Comparison of ENCODE assay signal across 28 cellular contexts in the genomic region with DNA sequence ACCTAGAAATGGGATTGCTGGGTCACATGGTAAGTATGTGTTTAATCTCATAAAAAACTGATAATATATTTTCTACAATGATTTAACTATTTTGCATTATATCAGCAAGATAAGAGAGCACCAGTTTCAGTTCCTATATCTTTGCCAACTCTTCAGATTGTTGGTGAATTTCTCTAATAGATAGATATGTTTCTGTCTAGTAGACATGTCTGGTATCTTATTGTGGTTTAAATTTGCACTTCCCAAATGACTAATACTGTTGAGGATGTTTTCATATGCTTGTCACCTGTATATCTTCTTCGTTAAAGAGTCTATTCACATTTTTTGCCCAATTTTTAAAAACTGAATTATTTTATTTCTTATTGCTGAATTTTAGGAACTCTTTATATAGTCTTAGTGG.
DNase-seq lines count a peak whose midpoint lies in the region; ATAC-seq lines count a peak whose summit lies in the region.
"Had no signal": no experiment of that assay in that cellular context is flagged by ENCODE, and none has a peak within 500 bp of the region (broad histone marks: within the 10 kb centered on the region; RNA-seq: fewer than 3 reads in every experiment).

No MANE protein-coding gene starts in this region.

- H3K36me3 Mint-ChIP-seq in immature natural killer cell = no peaks in the 10 kb centered on the region
- H3K36me3 Mint-ChIP-seq: neural progenitor cell had no signal

- no peak overlapping the region for H3K27ac Mint-ChIP-seq in immature natural killer cell
- H3K27ac Mint-ChIP-seq: activated CD4-positive, alpha-beta T cell treated with anti-CD3 and anti-CD28 coated beads, Interleukin-2, amount 10 ng/mL, durations not matched to agents 24 days and 14 days; dendritic cell treated with granulocyte-macrophage colony-stimulating factor and Interleukin-4, amounts not matched to agents 40 ng/mL and 50 ng/mL, for 4 days; GM23338; HFFc6; neural progenitor cell; T-helper 2 cell treated with Interferon-gamma antibody and Interleukin-4, amounts not matched to agents 5 μg/mL and 100 μg/mL, for 36 hours had no signal

- no peaks in the 10 kb centered on the region for H3K9me3 Mint-ChIP-seq in immature natural killer cell
- H3K9me3 Mint-ChIP-seq: activated CD4-positive, alpha-beta T cell treated with anti-CD3 and anti-CD28 coated beads, Interleukin-2, amount 10 ng/mL, durations not matched to agents 24 days and 14 days; central memory CD8-positive, alpha-beta T cell; GM23338; T-helper 2 cell treated with Interferon-gamma antibody and Interleukin-4, amounts not matched to agents 5 μg/mL and 100 μg/mL, for 36 hours had no signal

- peak; percentile 8 for DNase-seq in NOMO-1 treated with DMSO at 0.1 percent for 48 hours (lab: John Stamatoyannopoulos, UW; ENCODE audit: unreplicated experiment)
- DNase-seq in NOMO-1 (lab: John Stamatoyannopoulos, UW; ENCODE audit: unreplicated experiment in 2 of 2) = no peak
- no peak for DNase-seq in stimulated activated CD4-positive, alpha-beta T cell treated with anti-CD3 and anti-CD28 coated beads, Interleukin-4, amount 100 ng/mL, for 24 hours
- no peak for DNase-seq in immature natural killer cell
- DNase-seq: activated CD4-positive, alpha-beta T cell treated with anti-CD3 and anti-CD28 coated beads, Interleukin-2, amount 10 ng/mL, durations not matched to agents 24 days and 14 days; activated naive CD4-positive, alpha-beta T cell; activated T-cell treated with anti-CD3 and anti-CD28 coated beads, Interleukin-2, amount 50 U/mL, for 48 hours; Caco-2; esophagus squamous epithelium; foreskin melanocyte; heart right ventricle; HFFc6; Kasumi-1; mammary epithelial cell; NCI-H1694 treated with DMSO at 0.1 percent for 48 hours; NCI-H510A treated with DMSO at 0.1 percent for 48 hours; Right ventricle myocardium superior; substantia nigra; upper lobe of right lung had no signal

- H3K4me1 Mint-ChIP-seq in immature natural killer cell = no peaks in the 10 kb centered on the region
- H3K4me1 Mint-ChIP-seq: activated CD4-positive, alpha-beta T cell treated with anti-CD3 and anti-CD28 coated beads, Interleukin-2, amount 10 ng/mL, durations not matched to agents 24 days and 14 days; central memory CD8-positive, alpha-beta T cell had no signal

- no peak overlapping the region for H3K4me3 Mint-ChIP-seq in immature natural killer cell
- H3K4me3 Mint-ChIP-seq: activated CD4-positive, alpha-beta T cell treated with anti-CD3 and anti-CD28 coated beads, Interleukin-2, amount 10 ng/mL, durations not matched to agents 24 days and 14 days; central memory CD8-positive, alpha-beta T cell; dendritic cell treated with granulocyte-macrophage colony-stimulating factor and Interleukin-4, amounts not matched to agents 40 ng/mL and 50 ng/mL, for 4 days; GM23338; HFFc6; neural progenitor cell; T-helper 2 cell treated with Interferon-gamma antibody and Interleukin-4, amounts not matched to agents 5 μg/mL and 100 μg/mL, for 36 hours had no signal

- H3K27me3 Mint-ChIP-seq in immature natural killer cell (ENCODE audit: low read depth in 3 of 3) = peaks cover 0 to 5% (median 3%) of the 10 kb centered on the region in 3 donors
- H3K27me3 Mint-ChIP-seq: dendritic cell treated with granulocyte-macrophage colony-stimulating factor and Interleukin-4, amounts not matched to agents 40 ng/mL and 50 ng/mL, for 4 days had no signal

- ATAC-seq in GM21576 (IDR thresholded peaks at IDR 0.05; ENCODE audit: unreplicated experiment) (peak; percentile 62), HG03432 (IDR thresholded peaks at IDR 0.05; ENCODE audit: unreplicated experiment) (peak; percentile 80), GM19467 (IDR thresholded peaks at IDR 0.05; ENCODE audit: unreplicated experiment) (no peak), HG02798 (IDR thresholded peaks at IDR 0.05; ENCODE audit: poor library complexity, unreplicated experiment) (no peak)
- ATAC-seq: GM23338, heart right ventricle, upper lobe of right lung had no signal

Comparison
In these comparisons a context has a peak if more than half of its experiments do, and no peak if none do; other contexts are left out.
1. ATAC-seq: peak in GM21576 (single experiment) and HG03432 (single experiment); none in GM19467 (single experiment) and HG02798 (single experiment).